ENCODE assay signal across 28 cellular contexts in the genomic region with DNA sequence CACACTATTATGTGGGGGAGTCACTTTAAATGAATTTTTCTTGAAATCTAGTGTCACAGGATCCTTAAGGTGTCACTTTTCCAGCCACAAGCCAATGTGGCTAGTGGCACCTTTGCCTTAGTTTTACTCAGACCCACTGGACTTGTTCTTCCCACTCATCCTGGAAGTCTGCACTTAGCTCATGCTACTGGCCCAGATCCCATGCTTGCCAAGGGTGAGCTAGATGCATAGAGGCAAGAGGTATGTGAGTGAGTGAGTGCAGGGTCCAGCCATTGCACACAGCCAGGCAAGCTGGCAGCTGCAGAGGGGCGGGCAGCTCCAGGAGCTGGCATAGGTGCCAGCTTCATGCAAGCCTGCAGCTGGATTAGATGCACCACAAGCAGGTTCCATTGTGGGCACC.
"Had no signal": no experiment of that assay in that cellular context is flagged by ENCODE, and none has a peak within 500 bp of the region (broad histone marks: within the 10 kb centered on the region; RNA-seq: fewer than 3 reads in every experiment).

No MANE protein-coding gene starts in this region.

- H3K36me3 ChIP-seq: ascending aorta, breast epithelium, cardiac muscle cell, colonic mucosa, gastrocnemius medialis had no signal

- ATAC-seq: activated naive CD4-positive, alpha-beta T cell treated with anti-CD3 and anti-CD28 coated beads, Interleukin-2, amount 50 U/mL, for 72 hours; activated T-cell treated with anti-CD3 and anti-CD28 coated beads, Interleukin-2, amount 50 U/mL, for 72 hours; esophagus mucosa; foreskin keratinocyte; gastrocnemius medialis; WTC11 had no signal

- H3K27me3 ChIP-seq: ascending aorta, breast epithelium, cardiac muscle cell, colonic mucosa, foreskin keratinocyte, gastrocnemius medialis had no signal

- H3K4me3 ChIP-seq: ascending aorta, breast epithelium, cardiac muscle cell, colonic mucosa, gastrocnemius medialis had no signal

- H3K9me3 ChIP-seq: ascending aorta, colonic mucosa, gastrocnemius medialis had no signal

- H3K27ac ChIP-seq: ascending aorta, breast epithelium, cardiac muscle cell, colonic mucosa, foreskin keratinocyte, gastrocnemius medialis had no signal

- DNase-seq: activated CD4-positive, alpha-beta memory T cell treated with anti-CD3 and anti-CD28 coated beads, Interleukin-2, amount 10 ng/mL, durations not matched to agents 7 days and 5 days; activated CD4-positive, alpha-beta T cell treated with anti-CD3 and anti-CD28 coated beads for 1 hour; activated CD4-positive, alpha-beta T cell treated with anti-CD3 and anti-CD28 coated beads for 4 hours; activated CD4-positive, alpha-beta T cell treated with anti-CD3 and anti-CD28 coated beads, Interleukin-2, amount 10 ng/mL, durations not matched to agents 7 days and 5 days; activated CD4-positive, alpha-beta T cell treated with anti-CD3 and anti-CD28 coated beads, Interleukin-2, amount 50 U/mL, for 4 hours; activated CD8-positive, alpha-beta memory T cell treated with anti-CD3 and anti-CD28 coated beads, Interleukin-2, amount 50 U/mL, for 48 hours; activated gamma-delta T cell; activated naive CD4-positive, alpha-beta T cell; activated naive CD4-positive, alpha-beta T cell treated with anti-CD3 and anti-CD28 coated beads, Interleukin-2, amount 10 ng/mL, durations not matched to agents 7 days and 5 days; activated naive CD8-positive, alpha-beta T cell treated with anti-CD3 and anti-CD28 coated beads, Interleukin-2, amount 10 ng/mL, durations not matched to agents 7 days and 5 days; activated T-cell treated with anti-CD3 and anti-CD28 coated beads for 4 hours; activated T-cell treated with anti-CD3 and anti-CD28 coated beads, Interleukin-2, amount 50 U/mL, for 24 hours; activated T-cell treated with anti-CD3 and anti-CD28 coated beads, Interleukin-2, amount 50 U/mL, for 72 hours; central memory CD4-positive, alpha-beta T cell; cerebellar nuclear complex; colonic mucosa; effector memory CD4-positive, alpha-beta T cell; endodermal cell; foreskin keratinocyte; gastrocnemius medialis; glutamatergic neuron; T-helper 2 cell had no signal

- H3K4me1 ChIP-seq: ascending aorta, breast epithelium, colonic mucosa, foreskin keratinocyte, gastrocnemius medialis had no signal
